1 cellular context compared by ENCODE assay signal in genomic region chr22:40684728-40685127, GRCh38.
TF ChIP-seq lines count a peak whose summit lies in the region.

No MANE protein-coding gene starts in this region.

TF ChIP-seq in WTC11, 78 proteins besides CTCF, POLR2A, EP300 and RAD21 (continued from another document):
- TF ChIP-seq IRF1 (CRISPR knock-in tag; IDR thresholded peaks at IDR 0.05) (no peak), ATF6 (CRISPR knock-in tag; IDR thresholded peaks at IDR 0.05) (no peak), ZSCAN18 (CRISPR knock-in tag; IDR thresholded peaks at IDR 0.05) (no peak), ZNF671 (CRISPR knock-in tag; IDR thresholded peaks at IDR 0.05) (no peak), ZNF121 (CRISPR knock-in tag; IDR thresholded peaks at IDR 0.05) (no peak), SP1 (CRISPR knock-in tag; conservative IDR thresholded peaks at IDR 0.05) (peak; percentile 66; the same call in 1 of the 2 replicates), SMAD4 (CRISPR knock-in tag; IDR thresholded peaks at IDR 0.05) (no peak), NFATC4 (CRISPR knock-in tag; IDR thresholded peaks at IDR 0.05) (no peak), AR (CRISPR knock-in tag; IDR thresholded peaks at IDR 0.05) (no peak), ETV6 (CRISPR knock-in tag; IDR thresholded peaks at IDR 0.05) (peak; percentile 46; the same call in 1 of the 2 replicates), FOXK1 (CRISPR knock-in tag; IDR thresholded peaks at IDR 0.05) (peak; percentile 82), SMAD3 (CRISPR knock-in tag; IDR thresholded peaks at IDR 0.05; ENCODE audit: borderline replicate concordance) (no peak), ZMAT4 (CRISPR knock-in tag; IDR thresholded peaks at IDR 0.05) (no peak), ZNF281 (CRISPR knock-in tag; IDR thresholded peaks at IDR 0.05) (no peak), ZBTB43 (CRISPR knock-in tag; IDR thresholded peaks at IDR 0.05) (peak; percentile 78; the same call in 1 of the 2 replicates), ATF1 (CRISPR knock-in tag; IDR thresholded peaks at IDR 0.05) (no peak), ZNF423 (CRISPR knock-in tag; IDR thresholded peaks at IDR 0.05) (peak; percentile 28; the same call in 1 of the 2 replicates), MYBL2 (CRISPR knock-in tag; IDR thresholded peaks at IDR 0.05) (peak; percentile 40; the same call in 1 of the 2 replicates), PREB (CRISPR knock-in tag; IDR thresholded peaks at IDR 0.05; ENCODE audit: borderline replicate concordance) (no peak), FOXP1 (CRISPR knock-in tag; IDR thresholded peaks at IDR 0.05; ENCODE audit: borderline replicate concordance) (no peak)
